9 cellular contexts compared by ENCODE assay signal in the genomic region with DNA sequence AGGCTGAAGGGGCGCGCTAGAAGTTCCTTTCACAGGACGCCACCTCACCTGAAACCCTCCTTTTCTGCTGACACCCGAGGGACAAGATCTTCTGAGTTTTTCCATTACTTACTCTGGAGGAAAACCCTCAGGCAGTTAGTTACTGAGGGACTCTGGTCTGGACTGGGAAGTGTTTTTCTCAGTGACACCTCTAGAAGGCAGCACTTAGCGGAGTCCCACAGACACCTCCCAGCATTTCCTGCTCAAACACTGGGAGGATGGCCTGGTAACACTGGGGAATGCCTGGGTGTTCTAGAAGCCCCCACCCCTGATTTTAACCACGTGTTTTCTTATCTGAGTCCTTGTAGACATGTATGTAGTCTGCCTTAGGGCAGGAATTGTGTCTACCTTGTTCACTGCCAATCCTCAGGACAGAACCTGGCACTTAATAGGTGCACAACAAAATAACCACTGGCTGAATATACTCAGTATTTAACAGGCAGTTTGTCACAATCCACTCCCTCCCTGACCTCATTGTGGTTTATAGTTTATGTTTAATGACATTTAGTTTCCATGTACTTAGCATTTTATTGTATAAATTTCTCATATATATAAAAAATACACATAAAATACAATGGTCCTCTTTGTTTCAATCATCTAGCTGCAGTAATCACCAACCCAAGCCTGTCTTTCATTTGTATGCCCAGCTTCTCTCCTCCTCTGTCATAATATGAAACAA. TPM values are rescaled to one million over a fixed set of nuclear protein-coding genes. Genes with fewer than 3 reads are reported as not detected.
DNase-seq lines count a peak whose midpoint lies in the region; FAIRE-seq and TF ChIP-seq lines count a peak whose summit lies in the region.
"Had no signal": no experiment of that assay in that cellular context is flagged by ENCODE, and none has a peak within 500 bp of the region (broad histone marks: within the 10 kb centered on the region; RNA-seq: fewer than 3 reads in every experiment).

No MANE protein-coding gene starts in this region.

- peak; percentile 23 for FAIRE-seq in keratinocyte (lab: Jason Lieb, UNC)

- no peaks in the 10 kb centered on the region for H3K9me3 ChIP-seq in keratinocyte (ENCODE audit: control insufficient read depth, low read depth, low read length)

- H3K27me3 ChIP-seq in keratinocyte (ENCODE audit: control insufficient read depth, extremely low read depth, insufficient read depth, low read length): no peaks in the 10 kb centered on the region

- H3K9me1 ChIP-seq in keratinocyte (ENCODE audit: control insufficient read depth, extremely low read depth, insufficient read depth, low read length): no peaks in the 10 kb centered on the region

- no peaks in the 10 kb centered on the region for H3K36me3 ChIP-seq in keratinocyte (ENCODE audit: control insufficient read depth in 2 of 2, extremely low read depth in 1 of 2, insufficient read depth in 2 of 2, low read length in 2 of 2)

- POLR2A ChIA-PET in HEK293T (lab: Yijun Ruan, JAX): no interaction called here

- H3K4me1 ChIP-seq in keratinocyte (ENCODE audit: control insufficient read depth, extremely low read depth, insufficient read depth, low read length): no peaks in the 10 kb centered on the region

- H3K79me2 ChIP-seq in keratinocyte (ENCODE audit: control insufficient read depth, insufficient read depth, low read length): no peaks in the 10 kb centered on the region

- H4K20me1 ChIP-seq in keratinocyte (ENCODE audit: control insufficient read depth, extremely low read depth, insufficient read depth, low read length): no peaks in the 10 kb centered on the region

- H3K9ac ChIP-seq in keratinocyte (ENCODE audit: control insufficient read depth, extremely low read depth, insufficient read depth, low read length): no peak overlapping the region

- no peak overlapping the region for H2AFZ ChIP-seq in keratinocyte (ENCODE audit: control insufficient read depth, low read length)

- DNase-seq in COLO829 (ENCODE audit: low spot score) (peak; percentile 80), HEK293T (ENCODE audit: extremely low spot score) (peak; percentile 11), keratinocyte (ENCODE audit: low read depth, low spot score) (no peak), substantia nigra (lab: John Stamatoyannopoulos, UW) (no peak), DMS79 (lab: John Stamatoyannopoulos, UW) (no peak), SKM-1 treated with dmso at 0.1 percent for 144 hours (lab: John Stamatoyannopoulos, UW; ENCODE audit: unreplicated experiment) (no peak), NCI-H1694 treated with DMSO at 0.1 percent for 48 hours (lab: John Stamatoyannopoulos, UW) (no peak)

- CTCF ChIA-PET in HEK293T (lab: Yijun Ruan, JAX): no interaction called here

- dilution Hi-C loops in keratinocyte (cut with MboI; ENCODE audit: extremely low pct_ligation_motif_present, low sequenced_read_pairs): no loop called here

- H3K4me2 ChIP-seq in keratinocyte (ENCODE audit: control insufficient read depth, extremely low read depth, insufficient read depth, low read depth, low read length): no peak overlapping the region

- H3K27ac ChIP-seq in keratinocyte (ENCODE audit: control insufficient read depth, insufficient read depth, low read length) (no peak overlapping the region), substantia nigra (ENCODE audit: low read depth, low read length, poor library complexity, severe bottlenecking) (no peak overlapping the region)
- H3K27ac ChIP-seq: skin epidermis had no signal

- H3K4me3 ChIP-seq in WI38 (ENCODE audit: low read depth, low read length) (no peak overlapping the region), keratinocyte (ENCODE audit: control insufficient read depth in 2 of 3, extremely low read depth in 1 of 3, insufficient read depth in 2 of 3, low read depth in 1 of 3, low read length in 3 of 3) (no peak overlapping the region)
- H3K4me3 ChIP-seq: skin epidermis had no signal

- 0 out of 2 replicates have a peak, but pooled peaks have one; percentile 33 for TF ChIP-seq CTCF in WI38 (IDR thresholded peaks at IDR 0.05; ENCODE audit: low read depth, low read length)
- TF ChIP-seq CTCF in keratinocyte (optimal IDR thresholded peaks at IDR 0.05 in 1 of 3, IDR thresholded peaks at IDR 0.05 in 1 of 3, conservative IDR thresholded peaks at IDR 0.05 in 1 of 3; ENCODE audit: extremely low read depth in 1 of 3, insufficient read depth in 2 of 3, low read length in 3 of 3): peak in 2 of 3 experiments; percentile 40 to 44

TF ChIP-seq in HEK293T, 16 proteins besides CTCF, POLR2A, EP300 and RAD21:
- TF ChIP-seq, protein P1, sequence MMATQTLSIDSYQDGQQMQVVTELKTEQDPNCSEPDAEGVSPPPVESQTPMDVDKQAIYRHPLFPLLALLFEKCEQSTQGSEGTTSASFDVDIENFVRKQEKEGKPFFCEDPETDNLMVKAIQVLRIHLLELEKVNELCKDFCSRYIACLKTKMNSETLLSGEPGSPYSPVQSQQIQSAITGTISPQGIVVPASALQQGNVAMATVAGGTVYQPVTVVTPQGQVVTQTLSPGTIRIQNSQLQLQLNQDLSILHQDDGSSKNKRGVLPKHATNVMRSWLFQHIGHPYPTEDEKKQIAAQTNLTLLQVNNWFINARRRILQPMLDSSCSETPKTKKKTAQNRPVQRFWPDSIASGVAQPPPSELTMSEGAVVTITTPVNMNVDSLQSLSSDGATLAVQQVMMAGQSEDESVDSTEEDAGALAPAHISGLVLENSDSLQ (IDR thresholded peaks at IDR 0.05): no peak
- TF ChIP-seq L3MBTL2 (conservative IDR thresholded peaks at IDR 0.05): no peak

RNA-seq across cellular contexts. Expression of a gene that starts 4.8 kb away (rescaled TPM):
- not detected in 3 replicates for polyA plus RNA-seq in keratinocyte
- polyA plus RNA-seq in keratinocyte (2011; ENCODE audit: low read depth): not detected
- polyA plus RNA-seq in keratinocyte (2011; cell fraction: cytosol; rRNA removed): not detected in 2 replicates
- polyA plus RNA-seq in keratinocyte (2011; cell fraction: nucleus; rRNA removed): not detected in 2 replicates
- polyA plus RNA-seq in keratinocyte (2012; ENCODE audit: low replicate concordance): not detected in 2 replicates
- polyA minus RNA-seq in keratinocyte: not detected in 3 replicates
- polyA minus RNA-seq in keratinocyte (2011; cell fraction: cytosol; rRNA and poly(A)+ RNA removed): not detected
- not detected in 2 replicates for polyA minus RNA-seq in keratinocyte (2011; cell fraction: nucleus; rRNA and poly(A)+ RNA removed)

Comparison
In these comparisons a context has a peak if more than half of its experiments do, and no peak if none do; other contexts are left out.
1. DNase-seq: peak in COLO829 (single experiment) and HEK293T (single experiment); none in keratinocyte (single experiment), substantia nigra (0 of 49), DMS79 (single experiment), SKM-1 treated with dmso at 0.1 percent for 144 hours (single experiment) and NCI-H1694 treated with DMSO at 0.1 percent for 48 hours (single experiment).